ENCODE assay signal across 1 cellular context in the genomic region with DNA sequence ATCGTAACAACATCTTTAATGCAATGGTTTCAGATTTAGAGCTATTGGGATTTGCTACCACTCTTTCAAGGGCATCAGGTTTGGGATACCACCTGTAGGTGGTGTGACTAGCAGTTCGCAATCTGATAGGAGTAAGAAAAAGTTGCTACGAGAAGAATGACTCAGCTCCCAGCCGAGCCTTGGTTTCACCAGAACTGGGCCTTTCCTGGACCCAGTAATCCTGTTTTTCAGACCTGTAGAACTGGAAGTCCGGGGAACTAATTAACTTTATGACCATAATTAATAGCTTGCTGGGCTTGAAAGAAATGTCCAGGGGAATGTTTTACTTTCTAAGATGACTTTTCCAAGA.
A peak's percentile ranks its signal among the peaks of the same experiment; 100 is the strongest.
TF ChIP-seq lines count a peak whose summit lies in the region.

No MANE protein-coding gene starts in this region.

TF ChIP-seq in HepG2, 621 proteins besides CTCF, POLR2A, EP300 and RAD21 (continues in another document):
- no peak for TF ChIP-seq FOXK1 (CRISPR knock-in tag; IDR thresholded peaks at IDR 0.05; ENCODE audit: borderline replicate concordance, low read depth)
- TF ChIP-seq ZNF816 (CRISPR knock-in tag; IDR thresholded peaks at IDR 0.05; ENCODE audit: borderline replicate concordance): 0 out of 2 replicates have a peak, but pooled peaks have one; percentile 87
- no peak for TF ChIP-seq ZNF234 (CRISPR knock-in tag; conservative IDR thresholded peaks at IDR 0.05)
- TF ChIP-seq NFE2 (CRISPR knock-in tag; IDR thresholded peaks at IDR 0.05): peak; percentile 75
- TF ChIP-seq RFXANK (CRISPR knock-in tag; IDR thresholded peaks at IDR 0.05): peak; percentile 29; the same call in 1 of the 2 replicates
- peak in 1 of 2 experiments; percentile 77 for TF ChIP-seq HMGXB4 (CRISPR knock-in tag; IDR thresholded peaks at IDR 0.05; ENCODE audit: borderline replicate concordance in 1 of 2, low read depth in 1 of 2)
- TF ChIP-seq KLF11 (CRISPR knock-in tag; IDR thresholded peaks at IDR 0.05): no peak
- TF ChIP-seq AHDC1 (CRISPR knock-in tag; IDR thresholded peaks at IDR 0.05; ENCODE audit: borderline replicate concordance): peak; percentile 20; the same call in 1 of the 2 replicates
- TF ChIP-seq, protein P1, sequence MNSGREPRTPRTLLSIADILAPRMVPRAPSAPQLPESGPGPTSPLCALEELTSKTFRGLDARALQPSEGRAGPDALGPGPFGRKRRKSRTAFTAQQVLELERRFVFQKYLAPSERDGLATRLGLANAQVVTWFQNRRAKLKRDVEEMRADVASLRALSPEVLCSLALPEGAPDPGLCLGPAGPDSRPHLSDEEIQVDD (CRISPR knock-in tag; IDR thresholded peaks at IDR 0.05; ENCODE audit: borderline replicate concordance): no peak
- TF ChIP-seq TFAP4 (IDR thresholded peaks at IDR 0.05; ENCODE audit: borderline replicate concordance, low read depth): peak; percentile 56
- TF ChIP-seq ZBED4 (CRISPR knock-in tag; IDR thresholded peaks at IDR 0.05; ENCODE audit: borderline replicate concordance): peak; percentile 73; the same call in 1 of the 2 replicates
- TF ChIP-seq ZSCAN21 (CRISPR knock-in tag; IDR thresholded peaks at IDR 0.05; ENCODE audit: borderline replicate concordance): no peak
- TF ChIP-seq, protein P2, sequence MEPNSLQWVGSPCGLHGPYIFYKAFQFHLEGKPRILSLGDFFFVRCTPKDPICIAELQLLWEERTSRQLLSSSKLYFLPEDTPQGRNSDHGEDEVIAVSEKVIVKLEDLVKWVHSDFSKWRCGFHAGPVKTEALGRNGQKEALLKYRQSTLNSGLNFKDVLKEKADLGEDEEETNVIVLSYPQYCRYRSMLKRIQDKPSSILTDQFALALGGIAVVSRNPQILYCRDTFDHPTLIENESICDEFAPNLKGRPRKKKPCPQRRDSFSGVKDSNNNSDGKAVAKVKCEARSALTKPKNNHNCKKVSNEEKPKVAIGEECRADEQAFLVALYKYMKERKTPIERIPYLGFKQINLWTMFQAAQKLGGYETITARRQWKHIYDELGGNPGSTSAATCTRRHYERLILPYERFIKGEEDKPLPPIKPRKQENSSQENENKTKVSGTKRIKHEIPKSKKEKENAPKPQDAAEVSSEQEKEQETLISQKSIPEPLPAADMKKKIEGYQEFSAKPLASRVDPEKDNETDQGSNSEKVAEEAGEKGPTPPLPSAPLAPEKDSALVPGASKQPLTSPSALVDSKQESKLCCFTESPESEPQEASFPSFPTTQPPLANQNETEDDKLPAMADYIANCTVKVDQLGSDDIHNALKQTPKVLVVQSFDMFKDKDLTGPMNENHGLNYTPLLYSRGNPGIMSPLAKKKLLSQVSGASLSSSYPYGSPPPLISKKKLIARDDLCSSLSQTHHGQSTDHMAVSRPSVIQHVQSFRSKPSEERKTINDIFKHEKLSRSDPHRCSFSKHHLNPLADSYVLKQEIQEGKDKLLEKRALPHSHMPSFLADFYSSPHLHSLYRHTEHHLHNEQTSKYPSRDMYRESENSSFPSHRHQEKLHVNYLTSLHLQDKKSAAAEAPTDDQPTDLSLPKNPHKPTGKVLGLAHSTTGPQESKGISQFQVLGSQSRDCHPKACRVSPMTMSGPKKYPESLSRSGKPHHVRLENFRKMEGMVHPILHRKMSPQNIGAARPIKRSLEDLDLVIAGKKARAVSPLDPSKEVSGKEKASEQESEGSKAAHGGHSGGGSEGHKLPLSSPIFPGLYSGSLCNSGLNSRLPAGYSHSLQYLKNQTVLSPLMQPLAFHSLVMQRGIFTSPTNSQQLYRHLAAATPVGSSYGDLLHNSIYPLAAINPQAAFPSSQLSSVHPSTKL (CRISPR knock-in tag; IDR thresholded peaks at IDR 0.05): peak; percentile 36; the same call in 1 of the 2 replicates
- 0 out of 2 replicates have a peak, but pooled peaks have one; percentile 68 for TF ChIP-seq NAIF1 (CRISPR knock-in tag; IDR thresholded peaks at IDR 0.05; ENCODE audit: borderline replicate concordance)
- peak; percentile 90 for TF ChIP-seq SAP130 (CRISPR knock-in tag; IDR thresholded peaks at IDR 0.05; ENCODE audit: low read depth)
- TF ChIP-seq ZNF512B (CRISPR knock-in tag; IDR thresholded peaks at IDR 0.05; ENCODE audit: borderline replicate concordance): 0 out of 2 replicates have a peak, but pooled peaks have one; percentile 37
- TF ChIP-seq ZNF383 (CRISPR knock-in tag; IDR thresholded peaks at IDR 0.05; ENCODE audit: borderline replicate concordance): no peak
- TF ChIP-seq, protein P3, sequence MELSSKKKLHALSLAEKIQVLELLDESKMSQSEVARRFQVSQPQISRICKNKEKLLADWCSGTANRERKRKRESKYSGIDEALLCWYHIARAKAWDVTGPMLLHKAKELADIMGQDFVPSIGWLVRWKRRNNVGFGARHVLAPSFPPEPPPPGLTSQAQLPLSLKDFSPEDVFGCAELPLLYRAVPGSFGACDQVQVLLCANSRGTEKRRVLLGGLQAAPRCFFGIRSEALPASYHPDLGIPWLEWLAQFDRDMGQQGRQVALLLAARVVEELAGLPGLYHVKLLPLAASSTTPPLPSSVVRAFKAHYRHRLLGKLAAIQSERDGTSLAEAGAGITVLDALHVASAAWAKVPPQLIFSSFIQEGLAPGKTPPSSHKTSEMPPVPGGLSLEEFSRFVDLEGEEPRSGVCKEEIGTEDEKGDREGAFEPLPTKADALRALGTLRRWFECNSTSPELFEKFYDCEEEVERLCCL (CRISPR knock-in tag; IDR thresholded peaks at IDR 0.05; ENCODE audit: borderline replicate concordance): peak; percentile 96; the same call in 1 of the 2 replicates
- TF ChIP-seq, protein P4, sequence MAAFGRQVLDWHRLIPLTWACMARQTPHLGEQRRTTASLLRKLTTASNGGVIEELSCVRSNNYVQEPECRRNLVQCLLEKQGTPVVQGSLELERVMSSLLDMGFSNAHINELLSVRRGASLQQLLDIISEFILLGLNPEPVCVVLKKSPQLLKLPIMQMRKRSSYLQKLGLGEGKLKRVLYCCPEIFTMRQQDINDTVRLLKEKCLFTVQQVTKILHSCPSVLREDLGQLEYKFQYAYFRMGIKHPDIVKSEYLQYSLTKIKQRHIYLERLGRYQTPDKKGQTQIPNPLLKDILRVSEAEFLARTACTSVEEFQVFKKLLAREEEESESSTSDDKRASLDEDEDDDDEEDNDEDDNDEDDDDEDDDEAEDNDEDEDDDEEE (CRISPR knock-in tag; IDR thresholded peaks at IDR 0.05): 0 out of 2 replicates have a peak, but pooled peaks have one; percentile 14
- no peak for TF ChIP-seq ZNF644 (CRISPR knock-in tag; IDR thresholded peaks at IDR 0.05; ENCODE audit: low read depth)
- TF ChIP-seq ZNF441 (CRISPR knock-in tag; IDR thresholded peaks at IDR 0.05; ENCODE audit: borderline replicate concordance): 0 out of 2 replicates have a peak, but pooled peaks have one; percentile 15
- TF ChIP-seq FOSL2 (CRISPR knock-in tag; IDR thresholded peaks at IDR 0.05): peak; percentile 90
- 0 out of 2 replicates have a peak, but pooled peaks have one; percentile 39 for TF ChIP-seq SIX1 (CRISPR knock-in tag; IDR thresholded peaks at IDR 0.05; ENCODE audit: borderline replicate concordance)
- no peak for TF ChIP-seq ZNF180 (CRISPR knock-in tag; IDR thresholded peaks at IDR 0.05; ENCODE audit: borderline replicate concordance, low read depth)
